Comparison of ENCODE assay signal across 32 cellular contexts in genomic region chr16:29850998-29851397, GRCh38. TPM values are rescaled to one million over a fixed set of nuclear protein-coding genes. Genes with fewer than 3 reads are reported as not detected.
"Had no signal": no experiment of that assay in that cellular context is flagged by ENCODE, and none has a peak within 500 bp of the region (broad histone marks: within the 10 kb centered on the region; RNA-seq: fewer than 3 reads in every experiment).

No MANE protein-coding gene starts in this region.

- H3K27ac ChIP-seq: ascending aorta, breast epithelium, cardiac muscle cell, colonic mucosa, dorsolateral prefrontal cortex, WERI-Rb-1 had no signal

- H3K9me3 Mint-ChIP-seq: activated B cell treated with CpG ODN at 0.5 μM for 24 hours; activated CD8-positive, alpha-beta T cell treated with anti-CD3 and anti-CD28 coated beads for 36 hours; activated naive CD4-positive, alpha-beta T cell treated with anti-CD3 and anti-CD28 coated beads, Interleukin-2, amount 10 ng/mL, durations not matched to agents 7 days and 5 days; activated naive CD4-positive, alpha-beta T cell treated with anti-CD3 and anti-CD28 coated beads, Interleukin-2, amount 50 U/mL, for 72 hours; activated naive CD8-positive, alpha-beta T cell treated with anti-CD3 and anti-CD28 coated beads, Interleukin-2, amount 10 ng/mL, durations not matched to agents 7 days and 5 days; dendritic cell treated with granulocyte-macrophage colony-stimulating factor and Interleukin-4, amounts not matched to agents 40 ng/mL and 50 ng/mL, for 4 days; endodermal cell; T-helper 2 cell treated with Interferon-gamma antibody and Interleukin-4, amounts not matched to agents 5 μg/mL and 100 μg/mL, for 36 hours had no signal

- ATAC-seq: activated CD4-positive, CD25-positive, alpha-beta regulatory T cell treated with anti-CD3 and anti-CD28 coated beads, Interleukin-2, amount 50 U/mL, for 24 hours; activated CD8-positive, alpha-beta T cell treated with anti-CD3 and anti-CD28 coated beads for 36 hours; activated naive CD4-positive, alpha-beta T cell treated with anti-CD3 and anti-CD28 coated beads, Interleukin-2, amount 50 U/mL, for 72 hours; esophagus mucosa; T-helper 17 cell had no signal

- FAIRE-seq: frontal cortex had no signal

- H3K4me1 Mint-ChIP-seq: activated B cell treated with CpG ODN at 0.5 μM for 24 hours, brain had no signal

- H3K4me3 ChIP-seq: ascending aorta, breast epithelium, cardiac muscle cell, colonic mucosa, dorsolateral prefrontal cortex had no signal

- H3K27me3 ChIP-seq: ascending aorta, breast epithelium, cardiac muscle cell, colonic mucosa, dorsolateral prefrontal cortex had no signal

- H3K9me3 ChIP-seq: ascending aorta, breast epithelium, colonic mucosa had no signal

- H3K4me3 Mint-ChIP-seq: activated B cell treated with CpG ODN at 0.5 μM for 24 hours; activated CD8-positive, alpha-beta T cell treated with anti-CD3 and anti-CD28 coated beads for 36 hours; activated naive CD4-positive, alpha-beta T cell treated with anti-CD3 and anti-CD28 coated beads, Interleukin-2, amount 10 ng/mL, durations not matched to agents 7 days and 5 days; activated naive CD8-positive, alpha-beta T cell treated with anti-CD3 and anti-CD28 coated beads, Interleukin-2, amount 10 ng/mL, durations not matched to agents 7 days and 5 days; brain; dendritic cell treated with granulocyte-macrophage colony-stimulating factor and Interleukin-4, amounts not matched to agents 40 ng/mL and 50 ng/mL, for 4 days; endodermal cell; T-helper 17 cell; T-helper 2 cell treated with Interferon-gamma antibody and Interleukin-4, amounts not matched to agents 5 μg/mL and 100 μg/mL, for 36 hours had no signal

- H3K27ac Mint-ChIP-seq: activated B cell treated with CpG ODN at 0.5 μM for 24 hours; activated CD8-positive, alpha-beta T cell treated with anti-CD3 and anti-CD28 coated beads for 36 hours; activated naive CD4-positive, alpha-beta T cell treated with anti-CD3 and anti-CD28 coated beads, Interleukin-2, amount 10 ng/mL, durations not matched to agents 7 days and 5 days; brain; dendritic cell treated with granulocyte-macrophage colony-stimulating factor and Interleukin-4, amounts not matched to agents 40 ng/mL and 50 ng/mL, for 4 days; endodermal cell; T-helper 2 cell treated with Interferon-gamma antibody and Interleukin-4, amounts not matched to agents 5 μg/mL and 100 μg/mL, for 36 hours had no signal

- DNase-seq: activated B cell treated with CpG ODN at 0.5 μM for 24 hours; activated CD4-positive, alpha-beta T cell treated with anti-CD3 and anti-CD28 coated beads for 48 hours; activated CD4-positive, alpha-beta T cell treated with anti-CD3 and anti-CD28 coated beads, Interleukin-2, amount 50 U/mL, for 1 hour; activated CD4-positive, alpha-beta T cell treated with anti-CD3 and anti-CD28 coated beads, Interleukin-2, amount 50 U/mL, for 48 hours; activated CD8-positive, alpha-beta memory T cell treated with anti-CD3 and anti-CD28 coated beads for 24 hours; activated CD8-positive, alpha-beta T cell treated with anti-CD3 and anti-CD28 coated beads for 36 hours; activated gamma-delta T cell treated with Interleukin-2 at 50 U/mL for 16 hours; activated naive CD4-positive, alpha-beta T cell treated with anti-CD3 and anti-CD28 coated beads, Interleukin-2, amount 10 ng/mL, durations not matched to agents 7 days and 5 days; activated naive CD8-positive, alpha-beta T cell treated with anti-CD3 and anti-CD28 coated beads, Interleukin-2, amount 10 ng/mL, durations not matched to agents 7 days and 5 days; activated T-cell treated with anti-CD3 and anti-CD28 coated beads, Interleukin-2, amount 50 U/mL, for 48 hours; central memory CD4-positive, alpha-beta T cell; cerebellar nuclear complex; colonic mucosa; dorsolateral prefrontal cortex; effector memory CD4-positive, alpha-beta T cell; endodermal cell; foreskin fibroblast; head of caudate nucleus; T-helper 1 cell; T-helper 17 cell; T1000; WERI-Rb-1 had no signal

- H3K27me3 Mint-ChIP-seq: activated B cell treated with CpG ODN at 0.5 μM for 24 hours; activated CD8-positive, alpha-beta T cell treated with anti-CD3 and anti-CD28 coated beads for 36 hours; activated naive CD8-positive, alpha-beta T cell treated with anti-CD3 and anti-CD28 coated beads, Interleukin-2, amount 10 ng/mL, durations not matched to agents 7 days and 5 days; brain; dendritic cell treated with granulocyte-macrophage colony-stimulating factor and Interleukin-4, amounts not matched to agents 40 ng/mL and 50 ng/mL, for 4 days; T-helper 17 cell had no signal

- H3K4me1 ChIP-seq: ascending aorta, breast epithelium, colonic mucosa had no signal

- H3K36me3 ChIP-seq: breast epithelium, cardiac muscle cell, WERI-Rb-1 had no signal

RNA-seq across cellular contexts. Expression of gene PRRT2, which starts 39.0 kb away (rescaled TPM):
- total RNA-seq: esophagus mucosa had no signal
